ENCODE assay signal across 27 cellular contexts in the genomic region with DNA sequence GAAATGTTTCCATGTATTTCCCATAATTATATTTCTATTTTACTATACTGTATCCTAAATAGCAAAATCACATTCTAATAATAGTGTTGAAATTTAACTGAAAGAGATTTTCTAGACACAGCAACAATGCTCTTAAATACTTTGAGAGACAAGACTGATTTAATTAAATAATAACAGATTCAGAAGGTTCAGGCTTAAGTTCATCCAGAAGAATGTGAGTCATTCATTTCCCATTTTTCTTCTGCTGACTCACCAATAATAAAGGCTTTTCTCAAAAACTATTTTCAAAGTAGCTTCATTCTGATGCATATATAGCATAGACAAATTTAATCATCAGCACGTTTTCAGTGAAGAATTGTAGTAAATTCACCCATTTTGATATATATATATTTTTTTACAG.
A peak's percentile ranks its signal among the peaks of the same experiment; 100 is the strongest.
DNase-seq lines count a peak whose midpoint lies in the region; ATAC-seq, FAIRE-seq and TF ChIP-seq lines count a peak whose summit lies in the region.
"Had no signal": no experiment of that assay in that cellular context is flagged by ENCODE, and none has a peak within 500 bp of the region (broad histone marks: within the 10 kb centered on the region; RNA-seq: fewer than 3 reads in every experiment).

No MANE protein-coding gene starts in this region.

- no peaks in the 10 kb centered on the region for H4K20me1 ChIP-seq in HepG2 (ENCODE audit: insufficient read depth, low read length)

- no peak for TF ChIP-seq POLR2A in HepG2 (IDR thresholded peaks at IDR 0.05; ENCODE audit: insufficient read depth in 1 of 2, low read depth in 2 of 2, low read length in 2 of 2)
- TF ChIP-seq POLR2A in right lobe of liver (IDR thresholded peaks at IDR 0.05): no peak

- no peaks in the 10 kb centered on the region for H3K4me1 Mint-ChIP-seq in activated CD4-positive, alpha-beta memory T cell treated with anti-CD3 and anti-CD28 coated beads, Interleukin-2, amount 10 ng/mL, durations not matched to agents 7 days and 5 days
- H3K4me1 Mint-ChIP-seq: activated naive CD8-positive, alpha-beta T cell treated with anti-CD3 and anti-CD28 coated beads, Interleukin-2, amount 10 ng/mL, durations not matched to agents 7 days and 5 days had no signal

- BruUV-seq in HepG2 (replicated peaks; lab: Mats Ljungman, UMichigan): no TSS peak

- no peak for DNase-seq in HepG2 (ENCODE audit: low spot score)
- DNase-seq in right lobe of liver: no peak
- DNase-seq in astrocyte of the spinal cord (ENCODE audit: low read depth, low spot score): peak; percentile 58
- peak; percentile 31 for DNase-seq in hepatic stellate cell (ENCODE audit: low spot score)
- no peak for DNase-seq in right atrium auricular region (ENCODE audit: low spot score)
- DNase-seq in upper lobe of right lung: no peak
- DNase-seq in activated CD4-positive, alpha-beta memory T cell treated with anti-CD3 and anti-CD28 coated beads, Interleukin-2, amount 10 ng/mL, durations not matched to agents 7 days and 5 days: no peak
- DNase-seq: activated CD4-positive, alpha-beta T cell treated with anti-CD3 and anti-CD28 coated beads, Interleukin-2, amount 50 U/mL, for 1 hour; activated CD8-positive, alpha-beta memory T cell treated with anti-CD3 and anti-CD28 coated beads, Interleukin-2, amount 50 U/mL, for 4 hours; activated naive CD8-positive, alpha-beta T cell treated with anti-CD3 and anti-CD28 coated beads, Interleukin-2, amount 10 ng/mL, durations not matched to agents 7 days and 5 days; Calu3; dorsolateral prefrontal cortex; gastrocnemius medialis; IMR-90; mammary epithelial cell; RPMI8226; stimulated activated CD4-positive, alpha-beta T cell treated with anti-CD3 and anti-CD28 coated beads, Interleukin-4, amount 100 ng/mL, for 24 hours; stimulated activated naive CD4-positive, alpha-beta T cell treated with Interleukin-2 at 50 U/mL for 16 hours had no signal

- H3K4me3 ChIP-seq in HepG2 (replicated peaks in 1 of 3; ENCODE audit: insufficient read depth in 1 of 3, low read depth in 2 of 3, low read length in 3 of 3): no peak overlapping the region
- H3K4me3 ChIP-seq in right lobe of liver: no peak overlapping the region
- no peak overlapping the region for H3K4me3 ChIP-seq in astrocyte of the spinal cord (ENCODE audit: low read depth, low read length)
- H3K4me3 ChIP-seq in right atrium auricular region: no peak overlapping the region
- H3K4me3 ChIP-seq in upper lobe of right lung: no peak overlapping the region
- H3K4me3 ChIP-seq: breast epithelium, dorsolateral prefrontal cortex, gastrocnemius medialis, thoracic aorta had no signal

- H3K79me2 ChIP-seq in HepG2 (ENCODE audit: insufficient read depth, low read length): no peaks in the 10 kb centered on the region

- no peaks in the 10 kb centered on the region for H3K4me1 ChIP-seq in HepG2 (ENCODE audit: insufficient read depth, low read length)
- no peaks in the 10 kb centered on the region for H3K4me1 ChIP-seq in right lobe of liver
- H3K4me1 ChIP-seq in right atrium auricular region: no peaks in the 10 kb centered on the region
- H3K4me1 ChIP-seq in upper lobe of right lung: no peaks in the 10 kb centered on the region
- H3K4me1 ChIP-seq: breast epithelium, gastrocnemius medialis had no signal

- H3K4me2 ChIP-seq in HepG2 (ENCODE audit: low read depth, low read length): no peak overlapping the region

- TF ChIP-seq EP300 in HepG2 (IDR thresholded peaks at IDR 0.05; ENCODE audit: low read depth in 2 of 2, low read length in 2 of 2) (no peak), HepG2 (CRISPR knock-in tag; IDR thresholded peaks at IDR 0.05; ENCODE audit: borderline replicate concordance) (no peak)

- intact Hi-C loops in HepG2 (cut with micrococcal nuclease; ENCODE audit: unreplicated experiment) (no loop called here), right lobe of liver (cut with DNase I) (no loop called here), upper lobe of right lung (cut with DNase I) (no loop called here)

- no peak for FAIRE-seq in HepG2 (lab: Jason Lieb, UNC)
- FAIRE-seq: GM12892, keratinocyte had no signal

- H3K27me3 ChIP-seq in HepG2 (ENCODE audit: control insufficient read depth in 1 of 2, insufficient read depth in 2 of 2, low read length in 2 of 2): no peaks in the 10 kb centered on the region
- H3K27me3 ChIP-seq in right lobe of liver: no peaks in the 10 kb centered on the region
- no peaks in the 10 kb centered on the region for H3K27me3 ChIP-seq in right atrium auricular region
- no peaks in the 10 kb centered on the region for H3K27me3 ChIP-seq in upper lobe of right lung
- H3K27me3 ChIP-seq: breast epithelium, dorsolateral prefrontal cortex, gastrocnemius medialis, neutrophil had no signal

- in situ Hi-C loops in HepG2 (cut with HindIII; ENCODE audit: extremely low pct_ligation_motif_present, low pct_unique_long_range_greater_than_20kb) (no loop called here), astrocyte of the spinal cord (cut with HindIII; ENCODE audit: low sequenced_read_pairs) (no loop called here)

- H3K27ac Mint-ChIP-seq in activated CD4-positive, alpha-beta memory T cell treated with anti-CD3 and anti-CD28 coated beads, Interleukin-2, amount 10 ng/mL, durations not matched to agents 7 days and 5 days: no peak overlapping the region
- H3K27ac Mint-ChIP-seq: activated naive CD8-positive, alpha-beta T cell treated with anti-CD3 and anti-CD28 coated beads, Interleukin-2, amount 10 ng/mL, durations not matched to agents 7 days and 5 days; activated T-helper 2 cell treated with anti-CD3 and anti-CD28 coated beads, Interferon-gamma antibody, Interleukin-2, Interleukin-4, amounts not matched to agents 10 μg/mL and 5 μg/mL and 100 μg/mL, durations not matched to agents 14 hours and 24 hours and 36 hours had no signal

- H3K4me3 Mint-ChIP-seq in activated CD4-positive, alpha-beta memory T cell treated with anti-CD3 and anti-CD28 coated beads, Interleukin-2, amount 10 ng/mL, durations not matched to agents 7 days and 5 days: no peak overlapping the region
- H3K4me3 Mint-ChIP-seq: activated naive CD8-positive, alpha-beta T cell treated with anti-CD3 and anti-CD28 coated beads, Interleukin-2, amount 10 ng/mL, durations not matched to agents 7 days and 5 days had no signal

- no peaks in the 10 kb centered on the region for H3K36me3 Mint-ChIP-seq in activated CD4-positive, alpha-beta memory T cell treated with anti-CD3 and anti-CD28 coated beads, Interleukin-2, amount 10 ng/mL, durations not matched to agents 7 days and 5 days (ENCODE audit: low read depth)
- H3K36me3 Mint-ChIP-seq: activated naive CD8-positive, alpha-beta T cell treated with anti-CD3 and anti-CD28 coated beads, Interleukin-2, amount 10 ng/mL, durations not matched to agents 7 days and 5 days had no signal

- H3K9me3 Mint-ChIP-seq in activated CD4-positive, alpha-beta memory T cell treated with anti-CD3 and anti-CD28 coated beads, Interleukin-2, amount 10 ng/mL, durations not matched to agents 7 days and 5 days: no peaks in the 10 kb centered on the region
- H3K9me3 Mint-ChIP-seq: activated naive CD8-positive, alpha-beta T cell treated with anti-CD3 and anti-CD28 coated beads, Interleukin-2, amount 10 ng/mL, durations not matched to agents 7 days and 5 days; activated T-helper 2 cell treated with anti-CD3 and anti-CD28 coated beads, Interferon-gamma antibody, Interleukin-2, Interleukin-4, amounts not matched to agents 10 μg/mL and 5 μg/mL and 100 μg/mL, durations not matched to agents 14 hours and 24 hours and 36 hours had no signal

- TF ChIP-seq CTCF in HepG2 (CRISPR knock-in tag; IDR thresholded peaks at IDR 0.05) (no peak), right lobe of liver (IDR thresholded peaks at IDR 0.05) (no peak), astrocyte of the spinal cord (IDR thresholded peaks at IDR 0.05; ENCODE audit: low read depth, low read length) (no peak), right atrium auricular region (IDR thresholded peaks at IDR 0.05) (no peak), upper lobe of right lung (IDR thresholded peaks at IDR 0.05) (no peak)

- H3K9me3 ChIP-seq in HepG2 (ENCODE audit: low read length) (no peaks in the 10 kb centered on the region), right lobe of liver (no peaks in the 10 kb centered on the region), right atrium auricular region (no peaks in the 10 kb centered on the region), upper lobe of right lung (no peaks in the 10 kb centered on the region)
- H3K9me3 ChIP-seq: breast epithelium, gastrocnemius medialis, neutrophil, thoracic aorta had no signal

- CTCF ChIA-PET in HepG2 (lab: Yijun Ruan, JAX; ENCODE audit: low intra/inter-chr PET ratio, low total read pairs): no interaction called here
- CTCF ChIA-PET in activated CD4-positive, alpha-beta memory T cell treated with anti-CD3 and anti-CD28 coated beads, Interleukin-2, amount 10 ng/mL, durations not matched to agents 7 days and 5 days (lab: Charles Lee): no interaction called here

- no peaks in the 10 kb centered on the region for H3K36me3 ChIP-seq in HepG2 (replicated peaks in 1 of 2; ENCODE audit: control insufficient read depth in 1 of 2, insufficient read depth in 2 of 2, low read length in 2 of 2)
- no peaks in the 10 kb centered on the region for H3K36me3 ChIP-seq in right lobe of liver
- no peaks in the 10 kb centered on the region for H3K36me3 ChIP-seq in right atrium auricular region
- no peaks in the 10 kb centered on the region for H3K36me3 ChIP-seq in upper lobe of right lung
- H3K36me3 ChIP-seq: breast epithelium, gastrocnemius medialis, neutrophil, thoracic aorta had no signal

- no peak for TF ChIP-seq RAD21 in HepG2 (CRISPR knock-in tag; IDR thresholded peaks at IDR 0.05)

- POLR2A ChIA-PET in HepG2 (lab: Yijun Ruan, JAX): no interaction called here
- POLR2A ChIA-PET in activated CD4-positive, alpha-beta memory T cell treated with anti-CD3 and anti-CD28 coated beads, Interleukin-2, amount 10 ng/mL, durations not matched to agents 7 days and 5 days (lab: Charles Lee): no interaction called here

- 0% methylated on average over 1 of the region's 1 CpG for WGBS in HepG2 (ENCODE audit: low lambda C conversion rate)
- 31% methylated on average over 1 of the region's 1 CpG for WGBS in right lobe of liver (ENCODE audit: insufficient coverage, low coverage, low lambda C conversion rate, missing lambda C conversion rate)

- no peak overlapping the region for H3K9ac ChIP-seq in HepG2 (ENCODE audit: insufficient read depth, low read depth, low read length)

- H3K27ac ChIP-seq in HepG2 (ENCODE audit: extremely low read length, insufficient read depth, low read length): no peak overlapping the region
- no peak overlapping the region for H3K27ac ChIP-seq in right lobe of liver
- no peak overlapping the region for H3K27ac ChIP-seq in right atrium auricular region
- no peak overlapping the region for H3K27ac ChIP-seq in upper lobe of right lung
- H3K27ac ChIP-seq: 22Rv1, breast epithelium, dorsolateral prefrontal cortex, epithelial cell of prostate, gastrocnemius medialis, neutrophil, thoracic aorta had no signal

- no peak overlapping the region for H2AFZ ChIP-seq in HepG2 (ENCODE audit: low read length)

- no peak for ATAC-seq in HepG2
- ATAC-seq in right lobe of liver: no peak
- ATAC-seq in GM19035 (IDR thresholded peaks at IDR 0.05; ENCODE audit: unreplicated experiment): no peak
- no peak for ATAC-seq in upper lobe of right lung
- ATAC-seq: gastrocnemius medialis had no signal

- no peaks in the 10 kb centered on the region for H3K27me3 Mint-ChIP-seq in activated CD4-positive, alpha-beta memory T cell treated with anti-CD3 and anti-CD28 coated beads, Interleukin-2, amount 10 ng/mL, durations not matched to agents 7 days and 5 days
- H3K27me3 Mint-ChIP-seq: activated naive CD8-positive, alpha-beta T cell treated with anti-CD3 and anti-CD28 coated beads, Interleukin-2, amount 10 ng/mL, durations not matched to agents 7 days and 5 days had no signal

Comparison
In these comparisons a context has a peak if more than half of its experiments do, and no peak if none do; other contexts are left out.
1. DNase-seq: peak in astrocyte of the spinal cord (single experiment) and hepatic stellate cell (single experiment); none in HepG2 (single experiment), right lobe of liver (0 of 3), right atrium auricular region (single experiment), upper lobe of right lung (single experiment) and activated CD4-positive, alpha-beta memory T cell treated with anti-CD3 and anti-CD28 coated beads, Interleukin-2, amount 10 ng/mL, durations not matched to agents 7 days and 5 days (single experiment).